Comparison of ENCODE assay signal across 8 cellular contexts in genomic region chr9:122940603-122941559, GRCh38. TPM values are rescaled to one million over a fixed set of nuclear protein-coding genes. Genes with fewer than 3 reads are reported as not detected.
DNase-seq lines count a peak whose midpoint lies in the region; ATAC-seq and TF ChIP-seq lines count a peak whose summit lies in the region.

Gene RABGAP1, plus strand, starts transcription at chr9:122941020. Its CDS starts 16,040 bp downstream, at chr9:122957060.

- H2AFZ ChIP-seq in parathyroid adenoma: peak within 1 kb of the TSS; percentile 80

- H3K4me1 Mint-ChIP-seq in activated naive CD8-positive, alpha-beta T cell treated with anti-CD3 and anti-CD28 coated beads, Interleukin-2, amount 50 U/mL, for 24 hours: peaks cover 37% of the 10 kb centered on the region

- TF ChIP-seq POLR2A in tibial nerve (IDR thresholded peaks at IDR 0.05): peak; percentile 56 to 83

- peak; percentile 96 for DNase-seq in GM12864 (ENCODE audit: low read depth)
- peak; percentile 92 to 99 (median 98) for DNase-seq in NCI-H1417 (lab: John Stamatoyannopoulos, UW)
- DNase-seq in SW 1271 (lab: John Stamatoyannopoulos, UW): peak; percentile 95 to 97
- peak; percentile 98 for DNase-seq in activated naive CD8-positive, alpha-beta T cell treated with anti-CD3 and anti-CD28 coated beads, Interleukin-2, amount 50 U/mL, for 24 hours
- peak; percentile 99 to 100 for DNase-seq in cardiac muscle cell (ENCODE audit: low read depth in 1 of 2, low spot score in 1 of 2)
- peak; percentile 98 to 99 for DNase-seq in tibial nerve (ENCODE audit: low spot score in 2 of 2)

- H3K4me2 ChIP-seq in parathyroid adenoma (ENCODE audit: low read length): peak within 1 kb of the TSS; percentile 62

- peaks cover 20% of the 10 kb centered on the region for H3K36me3 ChIP-seq in cardiac muscle cell
- no peaks in the 10 kb centered on the region for H3K36me3 ChIP-seq in parathyroid adenoma (ENCODE audit: control insufficient read depth, insufficient read depth, low read length)
- peaks cover 0 to 22% (median 0%) of the 10 kb centered on the region in 3 donors for H3K36me3 ChIP-seq in tibial nerve

- no peaks in the 10 kb centered on the region for H3K27me3 Mint-ChIP-seq in activated naive CD8-positive, alpha-beta T cell treated with anti-CD3 and anti-CD28 coated beads, Interleukin-2, amount 50 U/mL, for 24 hours

- 0% methylated on average over 33 to 41 of the region's 56 CpGs for WGBS in tibial nerve, 2 donors

- ATAC-seq in HG02759 (IDR thresholded peaks at IDR 0.05; ENCODE audit: unreplicated experiment): peak; percentile 98
- ATAC-seq in activated naive CD8-positive, alpha-beta T cell treated with anti-CD3 and anti-CD28 coated beads, Interleukin-2, amount 50 U/mL, for 24 hours: peak; percentile 100

- peaks cover 6% of the 10 kb centered on the region for H3K36me3 Mint-ChIP-seq in activated naive CD8-positive, alpha-beta T cell treated with anti-CD3 and anti-CD28 coated beads, Interleukin-2, amount 50 U/mL, for 24 hours (ENCODE audit: low read depth)

- peaks cover 21% of the 10 kb centered on the region for H3K79me2 ChIP-seq in parathyroid adenoma

- peak within 1 kb of the TSS; percentile 87 for H3K27ac Mint-ChIP-seq in activated naive CD8-positive, alpha-beta T cell treated with anti-CD3 and anti-CD28 coated beads, Interleukin-2, amount 50 U/mL, for 24 hours

- TF ChIP-seq EP300 in tibial nerve (IDR thresholded peaks at IDR 0.05): peak in 1 of 2 donors; percentile 91

- H3K4me3 Mint-ChIP-seq in activated naive CD8-positive, alpha-beta T cell treated with anti-CD3 and anti-CD28 coated beads, Interleukin-2, amount 50 U/mL, for 24 hours: peak within 1 kb of the TSS; percentile 91

- H3K27ac ChIP-seq in cardiac muscle cell (peak within 1 kb of the TSS; percentile 95), parathyroid adenoma (peak within 1 kb of the TSS; percentile 77), tibial nerve (peak within 1 kb of the TSS; percentile 80 to 96 (median 93))

- H3K9ac ChIP-seq in parathyroid adenoma: no peak within 1 kb of the TSS

- H3K4me3 ChIP-seq in GM12864 (ENCODE audit: low read depth, low read length) (peak within 1 kb of the TSS; percentile 86), cardiac muscle cell (peak within 1 kb of the TSS; percentile 84), parathyroid adenoma (ENCODE audit: low read depth, low read length) (peak within 1 kb of the TSS; percentile 91), tibial nerve (peak within 1 kb of the TSS; percentile 83 to 95 (median 94))

- H3K4me1 ChIP-seq in cardiac muscle cell (ENCODE audit: low read depth): peaks cover 5% of the 10 kb centered on the region
- H3K4me1 ChIP-seq in parathyroid adenoma: peaks cover 3% of the 10 kb centered on the region
- peaks cover 0 to 48% (median 21%) of the 10 kb centered on the region in 4 donors for H3K4me1 ChIP-seq in tibial nerve

- H3K9me3 Mint-ChIP-seq in activated naive CD8-positive, alpha-beta T cell treated with anti-CD3 and anti-CD28 coated beads, Interleukin-2, amount 50 U/mL, for 24 hours: no peaks in the 10 kb centered on the region

- TF ChIP-seq CTCF in GM12864 (IDR thresholded peaks at IDR 0.05; ENCODE audit: low read depth, low read length, missing control alignments): no peak
- TF ChIP-seq CTCF in cardiac muscle cell (IDR thresholded peaks at IDR 0.05; ENCODE audit: low read depth, low read length): no peak
- no peak for TF ChIP-seq CTCF in parathyroid adenoma (IDR thresholded peaks at IDR 0.05)
- TF ChIP-seq CTCF in tibial nerve (IDR thresholded peaks at IDR 0.05): peak in 1 of 5 experiments; percentile 16

- no peaks in the 10 kb centered on the region for H3K27me3 ChIP-seq in cardiac muscle cell
- no peaks in the 10 kb centered on the region for H3K27me3 ChIP-seq in parathyroid adenoma (ENCODE audit: control insufficient read depth, insufficient read depth, low read length)
- no peaks in the 10 kb centered on the region for H3K27me3 ChIP-seq in tibial nerve

- H3K9me3 ChIP-seq in cardiac muscle cell (ENCODE audit: low read depth) (no peaks in the 10 kb centered on the region), parathyroid adenoma (ENCODE audit: control insufficient read depth, low read length) (no peaks in the 10 kb centered on the region), tibial nerve (no peaks in the 10 kb centered on the region)

RNA-seq across cellular contexts. Expression of gene RABGAP1, which starts in this region (rescaled TPM):
- 29.8 and 44.4 TPM in 2 replicates for total RNA-seq in cardiac muscle cell
- polyA plus RNA-seq in cardiac muscle cell: 37.4 and 39.4 TPM in 2 replicates
- 10 to 100 TPM; 66.1 to 83.1 (median 73.4) TPM for total RNA-seq in tibial nerve

Comparison
In these comparisons a context has a peak if more than half of its experiments do, and no peak if none do; other contexts are left out.
1. Peak in every context shown above with its lines: DNase-seq, ATAC-seq, H3K4me3 ChIP-seq and H3K27ac ChIP-seq.